8 cellular contexts compared by ENCODE assay signal in genomic region chr6:13814176-13814937, GRCh38. TPM values are rescaled to one million over a fixed set of nuclear protein-coding genes. Genes with fewer than 3 reads are reported as not detected.
A peak's percentile ranks its signal among the peaks of the same experiment; 100 is the strongest.
DNase-seq lines count a peak whose midpoint lies in the region; ATAC-seq, FAIRE-seq and TF ChIP-seq lines count a peak whose summit lies in the region.

TSS of gene MCUR1 (minus strand) at chr6:13814557. CDS start at chr6:13814429, 128 bp downstream.

- H3K27me3 ChIP-seq in HepG2 (ENCODE audit: control insufficient read depth in 1 of 2, insufficient read depth in 2 of 2, low read length in 2 of 2), result no peaks in the 10 kb centered on the region

- H3K27ac ChIP-seq in HepG2 (ENCODE audit: extremely low read length, insufficient read depth, low read length), result peak within 1 kb of the TSS; percentile 94

- H3K79me2 ChIP-seq in HepG2 (ENCODE audit: insufficient read depth, low read length), result peaks cover 31% of the 10 kb centered on the region

- peak; percentile 87 to 89 for TF ChIP-seq POLR2A in HepG2 (IDR thresholded peaks at IDR 0.05; ENCODE audit: insufficient read depth in 1 of 2, low read depth in 2 of 2, low read length in 2 of 2)

- no peaks in the 10 kb centered on the region for H3K9me3 Mint-ChIP-seq in dendritic cell treated with granulocyte-macrophage colony-stimulating factor and Interleukin-4, amounts not matched to agents 40 ng/mL and 50 ng/mL, for 4 days

- intact Hi-C loops in dendritic cell treated with granulocyte-macrophage colony-stimulating factor and Interleukin-4, amounts not matched to agents 40 ng/mL and 50 ng/mL, for 4 days (cut with micrococcal nuclease), result loop anchor here (1.0 to 5.0 kb wide), 4 partner anchors 16 to 102 kb away; no protein-coding TSS in a partner anchor
- intact Hi-C loops in HepG2 (cut with micrococcal nuclease; ENCODE audit: unreplicated experiment), result loop anchor here (5.0 kb wide), 2 partner anchors 102 to 242 kb away; partner anchors contain the start of genes RANBP9 and SIRT5

- peaks cover 39% of the 10 kb centered on the region for H3K36me3 Mint-ChIP-seq in dendritic cell treated with granulocyte-macrophage colony-stimulating factor and Interleukin-4, amounts not matched to agents 40 ng/mL and 50 ng/mL, for 4 days (ENCODE audit: low read depth)

- POLR2A ChIA-PET in HepG2 (lab: Yijun Ruan, JAX), result interaction anchor here (0.6 to 2.2 kb wide), 18 partner anchors 9 to 1542 kb away, joined by 3 to 29 read pairs (median 4); partner anchors contain the start of genes NOL7 and SIRT5

- peak; percentile 66 for TF ChIP-seq CTCF in HepG2 (CRISPR knock-in tag; IDR thresholded peaks at IDR 0.05)

- H4K20me1 ChIP-seq in HepG2 (ENCODE audit: insufficient read depth, low read length), result no peaks in the 10 kb centered on the region

- peaks cover 29% of the 10 kb centered on the region for H3K4me1 Mint-ChIP-seq in dendritic cell treated with granulocyte-macrophage colony-stimulating factor and Interleukin-4, amounts not matched to agents 40 ng/mL and 50 ng/mL, for 4 days (ENCODE audit: low read depth)

- peak within 1 kb of the TSS; percentile 83 for H3K4me2 ChIP-seq in HepG2 (ENCODE audit: low read depth, low read length)

- H3K36me3 ChIP-seq in HepG2 (replicated peaks in 1 of 2; ENCODE audit: control insufficient read depth in 1 of 2, insufficient read depth in 2 of 2, low read length in 2 of 2), result no peaks in the 10 kb centered on the region; a peak in 1 of 5 replicates

- 5% methylated on average over 16 of the region's 81 CpGs for WGBS in HepG2 (ENCODE audit: low lambda C conversion rate)

- H3K4me1 ChIP-seq in HepG2 (ENCODE audit: insufficient read depth, low read length), result peaks cover 54% of the 10 kb centered on the region

- H3K9me3 ChIP-seq in HepG2 (ENCODE audit: low read length), result no peaks in the 10 kb centered on the region

- peak in 13 of 14 donors; percentile 60 to 97 (median 88) for DNase-seq in C1 segment of cervical spinal cord (lab: John Stamatoyannopoulos, UW)
- peak; percentile 86 for DNase-seq in GM19238 (ENCODE audit: insufficient read length, low spot score)
- DNase-seq in NCI-H524 treated with DMSO at 0.1 percent for 48 hours (lab: John Stamatoyannopoulos, UW), result peak; percentile 38
- peak; percentile 63 to 76 for DNase-seq in activated CD4-positive, alpha-beta T cell treated with anti-CD3 and anti-CD28 coated beads, Interleukin-2, amount 50 U/mL, for 24 hours (ENCODE audit: low read depth in 1 of 2, low spot score in 1 of 2)
- DNase-seq in HepG2 (ENCODE audit: low spot score), result peak; percentile 77
- peak; percentile 69 to 73 for DNase-seq in stimulated activated CD4-positive, alpha-beta T cell treated with anti-CD3 and anti-CD28 coated beads, Interleukin-2, amount 100 ng/mL, for 48 hours

- BruUV-seq in HepG2 (replicated peaks; lab: Mats Ljungman, UMichigan), result no TSS peak

- CTCF ChIA-PET in HepG2 (lab: Yijun Ruan, JAX; ENCODE audit: low intra/inter-chr PET ratio, low total read pairs), result no interaction called here

- H2AFZ ChIP-seq in HepG2 (ENCODE audit: low read length), result peak within 1 kb of the TSS; percentile 49

- H3K4me3 Mint-ChIP-seq in dendritic cell treated with granulocyte-macrophage colony-stimulating factor and Interleukin-4, amounts not matched to agents 40 ng/mL and 50 ng/mL, for 4 days, result peak within 1 kb of the TSS; percentile 88

- H3K27ac Mint-ChIP-seq in dendritic cell treated with granulocyte-macrophage colony-stimulating factor and Interleukin-4, amounts not matched to agents 40 ng/mL and 50 ng/mL, for 4 days, result peak within 1 kb of the TSS; percentile 90

- peak; percentile 66 for TF ChIP-seq RAD21 in HepG2 (CRISPR knock-in tag; IDR thresholded peaks at IDR 0.05)

- no peak for FAIRE-seq in HepG2 (lab: Jason Lieb, UNC)

- TF ChIP-seq EP300 in HepG2 (IDR thresholded peaks at IDR 0.05; ENCODE audit: low read depth in 2 of 2, low read length in 2 of 2) (no peak), HepG2 (CRISPR knock-in tag; IDR thresholded peaks at IDR 0.05; ENCODE audit: borderline replicate concordance) (no peak)

- peak within 1 kb of the TSS; percentile 84 for H3K9ac ChIP-seq in HepG2 (ENCODE audit: insufficient read depth, low read depth, low read length)

- peak within 1 kb of the TSS; percentile 74 to 92 (median 84) for H3K4me3 ChIP-seq in HepG2 (replicated peaks in 1 of 3; ENCODE audit: insufficient read depth in 1 of 3, low read depth in 2 of 3, low read length in 3 of 3)

- ATAC-seq in HG03439 (IDR thresholded peaks at IDR 0.05; ENCODE audit: unreplicated experiment), result peak; percentile 80
- peak; percentile 86 for ATAC-seq in HepG2

- no peaks in the 10 kb centered on the region for H3K27me3 Mint-ChIP-seq in dendritic cell treated with granulocyte-macrophage colony-stimulating factor and Interleukin-4, amounts not matched to agents 40 ng/mL and 50 ng/mL, for 4 days

- in situ Hi-C loops in HepG2 (cut with HindIII; ENCODE audit: extremely low pct_ligation_motif_present, low pct_unique_long_range_greater_than_20kb), result no loop called here

TF ChIP-seq in HepG2, 621 proteins besides CTCF, POLR2A, EP300 and RAD21 (continues in another document):
- TF ChIP-seq KDM5B (CRISPR knock-in tag; IDR thresholded peaks at IDR 0.05; ENCODE audit: borderline replicate concordance) (peak; percentile 98), MBNL3 (CRISPR knock-in tag; conservative IDR thresholded peaks at IDR 0.05) (no peak), MEIS1 (CRISPR knock-in tag; IDR thresholded peaks at IDR 0.05; ENCODE audit: borderline replicate concordance) (peak; percentile 88; the same call in 1 of the 2 replicates), ZNF839 (CRISPR knock-in tag; IDR thresholded peaks at IDR 0.05; ENCODE audit: borderline replicate concordance) (peak; percentile 88; the same call in 1 of the 2 replicates), CBX2 (IDR thresholded peaks at IDR 0.05; ENCODE audit: low read depth, low read length) (no peak), CBX2 (CRISPR knock-in tag; IDR thresholded peaks at IDR 0.05; ENCODE audit: low read depth) (no peak), ELK4 (CRISPR knock-in tag; IDR thresholded peaks at IDR 0.05; ENCODE audit: borderline replicate concordance) (no peak)

RNA-seq across cellular contexts. Expression of gene MCUR1, which starts in this region (rescaled TPM):
- total RNA-seq in HepG2 (2016; rRNA removed; fragmentation: Illumina TruSeq; extraction: Trizol), result 27.6 and 29.6 TPM in 2 replicates
- 53.0 and 63.9 TPM in 2 replicates for total RNA-seq in HepG2 (2016; cell fraction: cytosol; rRNA removed; fragmentation: Illumina TruSeq; extraction: Trizol; ENCODE audit: low read depth)
- total RNA-seq in HepG2 (2016; cell fraction: insoluble cytoplasmic fraction; rRNA removed; fragmentation: Illumina TruSeq; extraction: Trizol), result 21.6 and 28.6 TPM in 2 replicates
- total RNA-seq in HepG2 (2016; cell fraction: membrane; rRNA removed; fragmentation: Illumina TruSeq; extraction: Trizol), result 57.1 and 61.7 TPM in 2 replicates
- total RNA-seq in HepG2 (2016; cell fraction: nucleus; rRNA removed; fragmentation: Illumina TruSeq; extraction: Trizol), result 13.6 and 16.9 TPM in 2 replicates
- 6.5 and 8.0 TPM in 2 replicates for polyA plus RNA-seq in HepG2 (2011; rRNA removed)
- polyA plus RNA-seq in HepG2 (2011; cell fraction: cytosol; rRNA removed), result 5.1 and 6.7 TPM in 2 replicates
- polyA plus RNA-seq in HepG2 (2011; cell fraction: nucleus; rRNA removed), result 2.7 and 2.9 TPM in 2 replicates
- polyA plus RNA-seq in HepG2 (2012), result 9.7 and 12.4 TPM in 2 replicates
- polyA plus RNA-seq in HepG2 (2016; cell fraction: cytosol; fragmentation: Illumina TruSeq; extraction: Trizol; ENCODE audit: low read depth), result 115 and 150 TPM in 2 replicates
- 35.0 and 35.4 TPM in 2 replicates for polyA plus RNA-seq in HepG2 (2016; cell fraction: insoluble cytoplasmic fraction; fragmentation: Illumina TruSeq; extraction: Trizol; ENCODE audit: low read depth)
- 81.5 and 91.1 TPM in 2 replicates for polyA plus RNA-seq in HepG2 (2016; cell fraction: membrane; fragmentation: Illumina TruSeq; extraction: Trizol; ENCODE audit: low read depth)
- 29.5 and 30.1 TPM in 2 replicates for polyA plus RNA-seq in HepG2 (2016; cell fraction: nucleus; fragmentation: Illumina TruSeq; extraction: Trizol; ENCODE audit: insufficient read depth, low read depth)
- 6.4 and 12.9 TPM in 2 replicates for polyA minus RNA-seq in HepG2 (2011; rRNA and poly(A)+ RNA removed; ENCODE audit: low replicate concordance)
- 5.0 and 5.7 TPM in 2 replicates for polyA minus RNA-seq in HepG2 (2011; cell fraction: cytosol; rRNA and poly(A)+ RNA removed)
- polyA minus RNA-seq in HepG2 (2011; cell fraction: nucleus; rRNA and poly(A)+ RNA removed), result 10.2 and 13.0 TPM in 2 replicates

Comparison
In these comparisons a context has a peak if more than half of its experiments do, and no peak if none do; other contexts are left out.
1. Peak in every context shown above with its lines: DNase-seq, ATAC-seq, H3K4me3 ChIP-seq and H3K27ac ChIP-seq.
2. DNase-seq: peak in every context shown above with its lines; median percentile 88 in C1 segment of cervical spinal cord; 86 in GM19238; 77 in HepG2; 71 in stimulated activated CD4-positive, alpha-beta T cell treated with anti-CD3 and anti-CD28 coated beads, Interleukin-2, amount 100 ng/mL, for 48 hours; 70 in activated CD4-positive, alpha-beta T cell treated with anti-CD3 and anti-CD28 coated beads, Interleukin-2, amount 50 U/mL, for 24 hours; 38 in NCI-H524 treated with DMSO at 0.1 percent for 48 hours.